10 cellular contexts compared by ENCODE assay signal in the genomic region with DNA sequence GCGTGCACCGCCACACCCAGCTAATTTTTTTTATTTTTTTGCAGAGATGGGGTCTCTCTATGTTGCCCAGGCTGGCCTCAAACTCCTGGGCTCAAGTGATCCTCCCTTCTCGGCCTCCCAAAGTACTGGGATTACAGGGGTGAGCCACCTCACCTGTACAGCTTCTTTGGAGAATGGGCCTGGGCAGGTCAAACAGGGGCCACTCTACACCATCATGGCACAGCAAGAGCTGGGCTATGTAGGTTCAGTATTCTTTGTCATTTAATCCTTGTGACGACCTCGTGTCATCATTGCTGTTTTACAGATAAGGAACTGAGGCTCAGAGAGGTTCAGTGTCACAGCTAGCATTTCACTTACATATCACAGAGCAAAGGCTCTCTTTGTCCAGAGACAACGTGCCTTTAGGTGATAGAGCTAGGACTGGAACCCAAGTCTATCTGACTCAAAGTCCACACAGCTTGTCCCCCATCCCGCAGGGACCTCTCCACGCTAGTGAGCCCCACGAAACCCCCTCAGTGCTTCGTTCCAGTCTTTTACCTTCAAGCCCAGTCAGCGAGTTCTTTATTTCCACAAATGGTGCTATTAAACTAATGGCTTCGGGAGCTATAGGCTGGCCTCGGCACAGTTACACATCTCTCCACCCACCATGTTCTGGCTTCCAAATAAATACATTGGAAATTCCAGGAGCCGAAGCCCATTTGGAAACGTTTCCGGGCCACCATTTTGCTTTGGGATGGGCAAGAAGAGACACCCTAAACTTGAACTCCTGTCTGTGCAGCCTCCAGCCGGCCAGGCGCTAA. TPM values are rescaled to one million over a fixed set of nuclear protein-coding genes. Genes with fewer than 3 reads are reported as not detected.
A peak's percentile ranks its signal among the peaks of the same experiment; 100 is the strongest.
DNase-seq lines count a peak whose midpoint lies in the region; ATAC-seq and TF ChIP-seq lines count a peak whose summit lies in the region.
"Had no signal": no experiment of that assay in that cellular context is flagged by ENCODE, and none has a peak within 500 bp of the region (broad histone marks: within the 10 kb centered on the region; RNA-seq: fewer than 3 reads in every experiment).

No MANE protein-coding gene starts in this region.

- H3K4me1 Mint-ChIP-seq in activated naive CD8-positive, alpha-beta T cell treated with anti-CD3 and anti-CD28 coated beads, Interleukin-2, amount 10 ng/mL, durations not matched to agents 7 days and 5 days, result peaks cover 29% of the 10 kb centered on the region
- peaks cover 26 to 54% (median 48%) of the 10 kb centered on the region in 7 donors for H3K4me1 Mint-ChIP-seq in naive thymus-derived CD4-positive, alpha-beta T cell

- peaks cover 8% of the 10 kb centered on the region for H3K9me3 Mint-ChIP-seq in activated naive CD8-positive, alpha-beta T cell treated with anti-CD3 and anti-CD28 coated beads, Interleukin-2, amount 10 ng/mL, durations not matched to agents 7 days and 5 days
- H3K9me3 Mint-ChIP-seq in naive thymus-derived CD4-positive, alpha-beta T cell, result peaks cover 0 to 2% (median 2%) of the 10 kb centered on the region in 11 donors

- in situ Hi-C loops in KBM-7 (cut with MboI; ENCODE audit: low pct_unique_long_range_greater_than_20kb, low sequenced_read_pairs), result no loop called here

- H3K4me2 ChIP-seq in BLaER1 (peak overlapping the region; percentile 99), KMS-11 (peak overlapping the region; percentile 55)

- peak overlapping the region; percentile 67 for H3K4me3 Mint-ChIP-seq in activated naive CD8-positive, alpha-beta T cell treated with anti-CD3 and anti-CD28 coated beads, Interleukin-2, amount 10 ng/mL, durations not matched to agents 7 days and 5 days
- peak overlapping the region in 9 of 10 donors; percentile 53 to 90 (median 85) for H3K4me3 Mint-ChIP-seq in naive thymus-derived CD4-positive, alpha-beta T cell

- H4K20me1 ChIP-seq in BLaER1, result no peaks in the 10 kb centered on the region
- no peaks in the 10 kb centered on the region for H4K20me1 ChIP-seq in KMS-11 (ENCODE audit: insufficient read depth)

- H3K27ac ChIP-seq in BLaER1 (peak overlapping the region; percentile 99), KMS-11 (peak overlapping the region; percentile 85)
- H3K27ac ChIP-seq in naive thymus-derived CD4-positive, alpha-beta T cell (ENCODE audit: low read depth, low read length), result peak overlapping the region; percentile 36
- H3K27ac ChIP-seq: C4-2B had no signal

- peak overlapping the region; percentile 90 for H3K9ac ChIP-seq in BLaER1
- H3K9ac ChIP-seq in KMS-11, result peak overlapping the region; percentile 64; the same call in 1 of the 2 replicates

- POLR2A ChIA-PET in activated naive CD8-positive, alpha-beta T cell treated with anti-CD3 and anti-CD28 coated beads, Interleukin-2, amount 10 ng/mL, durations not matched to agents 7 days and 5 days (lab: Charles Lee), result interaction anchor here (1.0 to 2.3 kb wide), 8 partner anchors 8 to 199 kb away, joined by 3 to 13 read pairs (median 4); no protein-coding TSS in a partner anchor
- POLR2A ChIA-PET in naive thymus-derived CD4-positive, alpha-beta T cell (lab: Charles Lee), result interaction anchor here (0.5 to 1.9 kb wide), 5 partner anchors 8 to 272 kb away, joined by 3 to 11 read pairs (median 4); no protein-coding TSS in a partner anchor

- CTCF ChIA-PET in naive thymus-derived CD4-positive, alpha-beta T cell (lab: Charles Lee), result interaction anchor here (0.6 to 1.4 kb wide), 4 partner anchors 19 to 53 kb away, joined by 3 to 5 read pairs (median 4); no protein-coding TSS in a partner anchor

- H3K27me3 ChIP-seq in BLaER1, result no peaks in the 10 kb centered on the region
- H3K27me3 ChIP-seq in KMS-11 (ENCODE audit: insufficient read depth, low read depth), result no peaks in the 10 kb centered on the region
- no peaks in the 10 kb centered on the region for H3K27me3 ChIP-seq in naive thymus-derived CD4-positive, alpha-beta T cell (ENCODE audit: control insufficient read depth in 2 of 2, insufficient read depth in 2 of 2, low read length in 2 of 2)

- H3K36me3 Mint-ChIP-seq in activated naive CD8-positive, alpha-beta T cell treated with anti-CD3 and anti-CD28 coated beads, Interleukin-2, amount 10 ng/mL, durations not matched to agents 7 days and 5 days, result peaks cover 9% of the 10 kb centered on the region
- H3K36me3 Mint-ChIP-seq in naive thymus-derived CD4-positive, alpha-beta T cell, result peaks cover 0 to 15% (median 0%) of the 10 kb centered on the region in 5 donors

- no peaks in the 10 kb centered on the region for H3K79me2 ChIP-seq in KMS-11 (ENCODE audit: insufficient read depth, low read depth)

- H3K4me1 ChIP-seq in BLaER1 (peaks cover 76% of the 10 kb centered on the region), KMS-11 (ENCODE audit: low read depth, poor library complexity, severe bottlenecking) (peaks cover 39% of the 10 kb centered on the region)
- H3K4me1 ChIP-seq in naive thymus-derived CD4-positive, alpha-beta T cell (ENCODE audit: control insufficient read depth in 2 of 2, insufficient read depth in 2 of 2, low read length in 2 of 2), result peaks cover 29% of the 10 kb centered on the region in 2 donors

- H3K36me3 ChIP-seq in BLaER1 (no peaks in the 10 kb centered on the region), KMS-11 (ENCODE audit: insufficient read depth) (no peaks in the 10 kb centered on the region)
- no peaks in the 10 kb centered on the region for H3K36me3 ChIP-seq in naive thymus-derived CD4-positive, alpha-beta T cell (ENCODE audit: control insufficient read depth in 2 of 3, insufficient read depth in 3 of 3, low read length in 3 of 3)

- peaks cover 3% of the 10 kb centered on the region for H3K27me3 Mint-ChIP-seq in activated naive CD8-positive, alpha-beta T cell treated with anti-CD3 and anti-CD28 coated beads, Interleukin-2, amount 10 ng/mL, durations not matched to agents 7 days and 5 days
- peaks cover 0 to 6% (median 0%) of the 10 kb centered on the region in 5 donors for H3K27me3 Mint-ChIP-seq in naive thymus-derived CD4-positive, alpha-beta T cell

- peaks cover 18% of the 10 kb centered on the region for H3K9me3 ChIP-seq in BLaER1
- no peaks in the 10 kb centered on the region for H3K9me3 ChIP-seq in naive thymus-derived CD4-positive, alpha-beta T cell (ENCODE audit: control insufficient read depth in 2 of 3, low read length in 3 of 3)

- no peak for TF ChIP-seq CTCF in KMS-11 (conservative IDR thresholded peaks at IDR 0.05; ENCODE audit: low read depth, low read length)
- no peak for TF ChIP-seq CTCF in foreskin fibroblast (IDR thresholded peaks at IDR 0.05; ENCODE audit: low read depth, low read length)

- H3K27ac Mint-ChIP-seq in activated naive CD8-positive, alpha-beta T cell treated with anti-CD3 and anti-CD28 coated beads, Interleukin-2, amount 10 ng/mL, durations not matched to agents 7 days and 5 days, result peak overlapping the region; percentile 97
- H3K27ac Mint-ChIP-seq in naive thymus-derived CD4-positive, alpha-beta T cell, result peak overlapping the region in 8 of 9 donors; percentile 88 to 99 (median 95)

- ATAC-seq in activated naive CD8-positive, alpha-beta T cell treated with anti-CD3 and anti-CD28 coated beads, Interleukin-2, amount 10 ng/mL, durations not matched to agents 7 days and 5 days (ENCODE audit: low read depth), result no peak
- ATAC-seq in naive thymus-derived CD4-positive, alpha-beta T cell, result no peak
- no peak for ATAC-seq in GM21526 (IDR thresholded peaks at IDR 0.05; ENCODE audit: low FRiP score, unreplicated experiment)

- intact Hi-C loops in naive thymus-derived CD4-positive, alpha-beta T cell (cut with micrococcal nuclease), result loop anchor here (1.0 to 10.0 kb wide), 12 partner anchors 16 to 498 kb away; a partner anchor contains a TSS

- H2AFZ ChIP-seq in KMS-11 (ENCODE audit: low read depth), result peak overlapping the region; percentile 58

- peak; percentile 35 for DNase-seq in activated naive CD8-positive, alpha-beta T cell treated with anti-CD3 and anti-CD28 coated beads, Interleukin-2, amount 10 ng/mL, durations not matched to agents 7 days and 5 days
- DNase-seq in naive thymus-derived CD4-positive, alpha-beta T cell, result no peak
- DNase-seq in UCSD-AML1 (lab: John Stamatoyannopoulos, UW; ENCODE audit: unreplicated experiment) (no peak), foreskin fibroblast (no peak), KBM-7 (no peak)
- DNase-seq: IMR-90 had no signal

- H3K4me3 ChIP-seq in BLaER1 (peak overlapping the region; percentile 63), KMS-11 (IDR thresholded peaks at IDR 0.05; ENCODE audit: insufficient read depth, low read depth, low read length) (no peak overlapping the region), foreskin fibroblast (ENCODE audit: low read depth in 1 of 2, low read length in 2 of 2) (no peak overlapping the region)
- peak overlapping the region; percentile 54 for H3K4me3 ChIP-seq in naive thymus-derived CD4-positive, alpha-beta T cell (ENCODE audit: low read length)

RNA-seq across cellular contexts. Expression of a gene that starts 0.7 kb away (rescaled TPM):
- under 1 TPM; 0.85 to 0.89 TPM for total RNA-seq in activated naive CD8-positive, alpha-beta T cell treated with anti-CD3 and anti-CD28 coated beads, Interleukin-2, amount 10 ng/mL, durations not matched to agents 7 days and 5 days
- 1 to 10 TPM in 3 of 5 experiments, under 1 TPM in 2; 0.48 to 6.6 (median 1.5) TPM for total RNA-seq in naive thymus-derived CD4-positive, alpha-beta T cell
- polyA plus RNA-seq in naive thymus-derived CD4-positive, alpha-beta T cell, result 1 to 10 TPM; 4.4 to 5.9 TPM
- total RNA-seq: IMR-90 had no signal

Comparison
In these comparisons a context has a peak if more than half of its experiments do, and no peak if none do; other contexts are left out.
1. H3K27ac ChIP-seq: peak in every context shown above with its lines; median percentile 99 in BLaER1; 85 in KMS-11; 36 in naive thymus-derived CD4-positive, alpha-beta T cell.
2. H3K4me3 ChIP-seq: peak in BLaER1 (single experiment) and naive thymus-derived CD4-positive, alpha-beta T cell (single experiment); none in KMS-11 (single experiment) and foreskin fibroblast (0 of 2).